In the genomic region with DNA sequence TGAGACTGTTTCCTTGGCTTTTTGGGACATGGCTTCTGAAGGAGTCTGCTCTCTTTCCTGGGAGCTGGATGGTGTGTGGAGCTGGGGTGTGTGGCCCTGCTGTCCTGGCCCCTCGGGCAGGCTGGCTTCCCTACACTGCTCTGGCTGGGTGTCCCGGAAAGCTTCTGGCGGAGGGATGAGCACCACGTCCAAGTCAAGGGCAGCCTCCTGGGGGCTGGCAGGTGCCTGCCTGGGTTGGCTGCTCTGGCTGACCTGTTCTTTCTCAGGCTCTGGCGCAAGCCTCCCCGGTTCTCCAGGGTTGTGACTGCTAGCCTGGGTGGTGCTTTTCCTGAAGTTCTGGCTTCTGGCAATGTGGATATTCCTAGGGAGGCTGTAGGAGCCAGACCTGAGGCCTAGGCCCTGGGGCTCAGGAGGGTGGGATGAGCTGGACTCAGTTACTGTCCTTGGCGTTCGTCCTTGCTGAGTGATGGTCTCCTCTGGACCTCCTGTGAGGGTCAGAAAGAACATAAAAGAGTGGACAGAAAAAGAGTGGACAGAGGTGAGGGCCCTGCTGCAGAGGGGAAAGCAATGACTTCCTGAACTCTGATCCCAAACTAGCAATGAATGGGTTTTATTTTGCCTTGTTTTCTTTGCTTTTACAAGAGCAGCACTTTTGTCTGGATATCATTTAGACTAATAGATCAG, we compare ENCODE assay signal across 29 cellular contexts. TPM values are rescaled to one million over a fixed set of nuclear protein-coding genes. Genes with fewer than 3 reads are reported as not detected.
DNase-seq lines count a peak whose midpoint lies in the region; ATAC-seq, FAIRE-seq and TF ChIP-seq lines count a peak whose summit lies in the region.
"Had no signal": no experiment of that assay in that cellular context is flagged by ENCODE, and none has a peak within 500 bp of the region (broad histone marks: within the 10 kb centered on the region; RNA-seq: fewer than 3 reads in every experiment).

No MANE protein-coding gene starts in this region.

- WGBS in heart right ventricle, 2 donors = 58 to 64% methylated on average over 8 of the region's 8 CpGs
- WGBS in right cardiac atrium = 87% methylated on average over 8 of the region's 8 CpGs
- WGBS in esophagus, 2 donors = 52 to 71% methylated on average over 8 of the region's 8 CpGs

- peak overlapping the region; percentile 56 to 81 (median 64) for H3K27ac Mint-ChIP-seq in nephron
- H3K27ac Mint-ChIP-seq: activated CD8-positive, alpha-beta memory T cell treated with anti-CD3 and anti-CD28 coated beads, Interleukin-2, amount 10 ng/mL, durations not matched to agents 7 days and 5 days; activated T-helper 17 cell treated with anti-CD3 and anti-CD28 coated beads, Interleukin-2, amount 50 U/mL, for 72 hours; T-cell had no signal

- H3K9me3 Mint-ChIP-seq in nephron = no peaks in the 10 kb centered on the region
- H3K9me3 Mint-ChIP-seq: activated T-helper 17 cell treated with anti-CD3 and anti-CD28 coated beads, Interleukin-2, amount 50 U/mL, for 72 hours; neural crest cell; stimulated activated naive CD8-positive, alpha-beta T cell treated with anti-CD3 and anti-CD28 coated beads, Interleukin-15, amount 100 ng/mL, for 72 hours; T-cell had no signal

- H3K27me3 ChIP-seq in heart right ventricle (no peaks in the 10 kb centered on the region), right cardiac atrium (ENCODE audit: control insufficient read depth, insufficient read depth) (no peaks in the 10 kb centered on the region), esophagus (ENCODE audit: control insufficient read depth in 1 of 2, insufficient read depth in 2 of 2, low read length in 2 of 2) (no peaks in the 10 kb centered on the region)
- H3K27me3 ChIP-seq: MG63, spleen had no signal

- ATAC-seq in heart right ventricle = peak in 3 of 8 donors; percentile 13 to 39 (median 27)
- no peak for ATAC-seq in right cardiac atrium
- ATAC-seq in HG02840 (IDR thresholded peaks at IDR 0.05; ENCODE audit: low FRiP score, unreplicated experiment) = no peak
- ATAC-seq: activated CD8-positive, alpha-beta memory T cell treated with anti-CD3 and anti-CD28 coated beads, Interleukin-2, amount 10 ng/mL, durations not matched to agents 7 days and 5 days; activated T-helper 17 cell treated with anti-CD3 and anti-CD28 coated beads, Interleukin-2, amount 50 U/mL, for 72 hours; stimulated activated naive CD8-positive, alpha-beta T cell treated with anti-CD3 and anti-CD28 coated beads, Interleukin-15, amount 100 ng/mL, for 72 hours; T-cell had no signal

- H3K4me3 ChIP-seq in heart right ventricle = no peak overlapping the region
- H3K4me3 ChIP-seq in right cardiac atrium (ENCODE audit: low read length) = no peak overlapping the region
- H3K4me3 ChIP-seq in esophagus (ENCODE audit: low read depth in 1 of 2, low read length in 2 of 2) = no peak overlapping the region
- H3K4me3 ChIP-seq in kidney (ENCODE audit: low read length in 2 of 2) = no peak overlapping the region
- H3K4me3 ChIP-seq: MG63, spleen had no signal

- no peak for FAIRE-seq in GM19239 (lab: Jason Lieb, UNC)
- no peak for FAIRE-seq in kidney (lab: Jason Lieb, UNC)

- H3K36me3 ChIP-seq in heart right ventricle (no peaks in the 10 kb centered on the region), esophagus (ENCODE audit: control insufficient read depth in 2 of 2, insufficient read depth in 2 of 2, low read length in 1 of 2) (peaks cover 0 to 15% of the 10 kb centered on the region in 2 donors), kidney (ENCODE audit: control insufficient read depth in 1 of 2, insufficient read depth in 2 of 2, low read length in 2 of 2) (peaks cover 0 to 5% of the 10 kb centered on the region in 2 donors)
- H3K36me3 ChIP-seq: MG63, spleen had no signal

- H3K4me1 Mint-ChIP-seq in nephron = peaks cover 31% of the 10 kb centered on the region
- H3K4me1 Mint-ChIP-seq: activated T-helper 17 cell treated with anti-CD3 and anti-CD28 coated beads, Interleukin-2, amount 50 U/mL, for 72 hours; T-cell had no signal

- intact Hi-C loops in heart right ventricle (cut with DNase I) = no loop called here
- intact Hi-C loops in right cardiac atrium (cut with DNase I) = no loop called here
- intact Hi-C loops in kidney (cut with DNase I) = no loop called here

- H3K27me3 Mint-ChIP-seq in nephron (ENCODE audit: low read depth) = peaks cover 8% of the 10 kb centered on the region

- H3K27ac ChIP-seq in heart right ventricle = peak overlapping the region in 9 of 10 donors; percentile 81 to 96 (median 90)
- no peak overlapping the region for H3K27ac ChIP-seq in right cardiac atrium (ENCODE audit: low read length)
- peak overlapping the region; percentile 94 to 98 for H3K27ac ChIP-seq in esophagus (ENCODE audit: low read depth in 2 of 2, low read length in 1 of 2)
- peak overlapping the region in 1 of 2 donors; percentile 13 for H3K27ac ChIP-seq in kidney (ENCODE audit: low read depth in 2 of 2, low read length in 2 of 2)

- H3K36me3 Mint-ChIP-seq in nephron (ENCODE audit: low read depth) = no peaks in the 10 kb centered on the region
- H3K36me3 Mint-ChIP-seq: activated CD8-positive, alpha-beta memory T cell treated with anti-CD3 and anti-CD28 coated beads, Interleukin-2, amount 10 ng/mL, durations not matched to agents 7 days and 5 days had no signal

- H3K9me3 ChIP-seq in heart right ventricle = no peaks in the 10 kb centered on the region
- H3K9me3 ChIP-seq in right cardiac atrium (ENCODE audit: control insufficient read depth, low read length) = no peaks in the 10 kb centered on the region
- H3K9me3 ChIP-seq in esophagus (ENCODE audit: control insufficient read depth in 2 of 2, insufficient read depth in 1 of 2, low read depth in 1 of 2, low read length in 1 of 2) = no peaks in the 10 kb centered on the region
- H3K9me3 ChIP-seq in kidney (ENCODE audit: control insufficient read depth in 1 of 2, low read length in 2 of 2) = no peaks in the 10 kb centered on the region
- H3K9me3 ChIP-seq: MG63, spleen had no signal

- no peak overlapping the region for H3K4me3 Mint-ChIP-seq in nephron
- H3K4me3 Mint-ChIP-seq: activated CD8-positive, alpha-beta memory T cell treated with anti-CD3 and anti-CD28 coated beads, Interleukin-2, amount 10 ng/mL, durations not matched to agents 7 days and 5 days; activated T-helper 17 cell treated with anti-CD3 and anti-CD28 coated beads, Interleukin-2, amount 50 U/mL, for 72 hours; neural crest cell; stimulated activated naive CD8-positive, alpha-beta T cell treated with anti-CD3 and anti-CD28 coated beads, Interleukin-15, amount 100 ng/mL, for 72 hours; T-cell had no signal

- H3K4me1 ChIP-seq in heart right ventricle = peaks cover 2 to 62% (median 34%) of the 10 kb centered on the region in 9 donors
- H3K4me1 ChIP-seq in right cardiac atrium (ENCODE audit: control insufficient read depth, insufficient read depth, low read length) = peaks cover 7% of the 10 kb centered on the region
- H3K4me1 ChIP-seq in esophagus (ENCODE audit: control insufficient read depth in 2 of 2, insufficient read depth in 2 of 2, low read length in 1 of 2) = peaks cover 2 to 24% of the 10 kb centered on the region in 2 donors
- H3K4me1 ChIP-seq in kidney (ENCODE audit: control insufficient read depth in 1 of 2, insufficient read depth in 1 of 2, low read depth in 1 of 2, low read length in 2 of 2) = peaks cover 34 to 48% of the 10 kb centered on the region in 2 donors

- DNase-seq in heart right ventricle (peak in 1 of 2 donors; percentile 31), right cardiac atrium (no peak), NCI-H510A (lab: John Stamatoyannopoulos, UW) (no peak), GM19239 (ENCODE audit: insufficient read length, low spot score) (no peak), kidney (no peak)
- DNase-seq: activated CD4-positive, alpha-beta T cell treated with anti-CD3 and anti-CD28 coated beads for 48 hours; activated CD8-positive, alpha-beta memory T cell treated with anti-CD3 and anti-CD28 coated beads, Interleukin-2, amount 10 ng/mL, durations not matched to agents 7 days and 5 days; C1 segment of cervical spinal cord; cortex of kidney; GDM1; hippocampal formation; IMR-90; islet precursor cell; midbrain; NCI-H1417 treated with DMSO at 0.1 percent for 48 hours; NCI-H524; SIG-M5; spleen; stimulated activated CD4-positive, alpha-beta T cell treated with anti-CD3 and anti-CD28 coated beads, Interleukin-4, amount 100 ng/mL, for 24 hours; stimulated activated naive CD8-positive, alpha-beta T cell treated with anti-CD3 and anti-CD28 coated beads, Interleukin-15, amount 100 ng/mL, for 72 hours; T-cell had no signal

- TF ChIP-seq CTCF in heart right ventricle (IDR thresholded peaks at IDR 0.05) (no peak), nephron (IDR thresholded peaks at IDR 0.05; ENCODE audit: unreplicated experiment in 3 of 3) (no peak), kidney (IDR thresholded peaks at IDR 0.05; ENCODE audit: borderline replicate concordance, extremely low read depth, insufficient read depth) (no peak)

- no peak overlapping the region for H3K9ac ChIP-seq in kidney (ENCODE audit: low read length in 2 of 2)

RNA-seq across cellular contexts. Expression of gene C1orf116, which starts 9.4 kb away (rescaled TPM):
- total RNA-seq in heart right ventricle = 1 to 10 TPM in 1 of 10 donors, under 1 TPM in 9; 0.36 to 1.5 (median 0.65) TPM
- polyA plus RNA-seq in heart right ventricle = under 1 TPM; 0.07 to 0.16 TPM
- under 1 TPM in 3 of 4 donors, not detected in 1; 0.06 to 0.14 (median 0.08) TPM for total RNA-seq in right cardiac atrium
- polyA plus RNA-seq in right cardiac atrium = 0.05 TPM
- 10 to 100 TPM; 72.9 to 85.8 TPM for polyA plus RNA-seq in esophagus
- total RNA-seq in kidney = 19.6 TPM
- polyA plus RNA-seq in kidney (ENCODE audit: insufficient read depth, low read depth, low replicate concordance) = 11.9 TPM
- total RNA-seq: activated CD8-positive, alpha-beta memory T cell treated with anti-CD3 and anti-CD28 coated beads, Interleukin-2, amount 10 ng/mL, durations not matched to agents 7 days and 5 days; activated T-helper 17 cell treated with anti-CD3 and anti-CD28 coated beads, Interleukin-2, amount 50 U/mL, for 72 hours had no signal

RNA-seq across cellular contexts. Expression of gene YOD1, which starts 27.9 kb away (rescaled TPM):
- total RNA-seq in heart right ventricle (1 to 10 TPM; 4.1 to 9.1 (median 5.9) TPM), right cardiac atrium (1 to 10 TPM; 4.6 to 5.0 (median 4.8) TPM), kidney (6.2 TPM)
- polyA plus RNA-seq in heart right ventricle (1 to 10 TPM; 2.6 to 3.7 TPM), right cardiac atrium (1.6 TPM), esophagus (10 to 100 TPM; 13.9 to 39.4 TPM), kidney (ENCODE audit: insufficient read depth, low read depth, low replicate concordance) (2.7 TPM)

RNA-seq across cellular contexts. Expression of gene PFKFB2, which starts 29.9 kb away (rescaled TPM):
- total RNA-seq in heart right ventricle = 100 to 1,000 TPM in 5 of 10 donors, 10 to 100 TPM in 5; 45.3 to 161 (median 89.5) TPM
- polyA plus RNA-seq in heart right ventricle = 10 to 100 TPM in 1 of 2 donors, 1 to 10 TPM in 1; 5.2 to 41.4 TPM
- 10 to 100 TPM; 16.4 to 29.7 (median 21.7) TPM for total RNA-seq in right cardiac atrium
- 9.4 TPM for polyA plus RNA-seq in right cardiac atrium
- 1 to 10 TPM; 4.7 to 8.3 TPM for polyA plus RNA-seq in esophagus
- 20.6 TPM for total RNA-seq in kidney
- polyA plus RNA-seq in kidney (ENCODE audit: insufficient read depth, low read depth, low replicate concordance) = 21.7 TPM

RNA-seq across cellular contexts. Expression of gene FCAMR, which starts 52.9 kb away (rescaled TPM):
- not detected for total RNA-seq in heart right ventricle
- not detected for polyA plus RNA-seq in heart right ventricle
- not detected for total RNA-seq in right cardiac atrium
- polyA plus RNA-seq in right cardiac atrium = not detected
- polyA plus RNA-seq in esophagus = under 1 TPM; 0.02 to 0.06 TPM
- 1.8 TPM for total RNA-seq in kidney
- 34.6 TPM for polyA plus RNA-seq in kidney (ENCODE audit: insufficient read depth, low read depth, low replicate concordance)
- total RNA-seq: activated CD8-positive, alpha-beta memory T cell treated with anti-CD3 and anti-CD28 coated beads, Interleukin-2, amount 10 ng/mL, durations not matched to agents 7 days and 5 days; activated T-helper 17 cell treated with anti-CD3 and anti-CD28 coated beads, Interleukin-2, amount 50 U/mL, for 72 hours; IMR-90; neural crest cell; pulmonary artery endothelial cell; T-cell; urinary bladder had no signal
- polyA plus RNA-seq: IMR-90, urinary bladder had no signal

Comparison
In these comparisons a context has a peak if more than half of its experiments do, and no peak if none do; other contexts are left out.
1. RNA of gene C1orf116, which starts 9.4 kb away (polyA plus RNA-seq): 72.9 to 85.8 TPM in esophagus and 11.9 TPM in kidney (single experiment); 0.07 to 0.16 TPM in heart right ventricle and 0.05 TPM in right cardiac atrium (single experiment); every median in the first group is over 10 times any median in the second.